8 cellular contexts compared by ENCODE assay signal in genomic region chr11:47514825-47515647, GRCh38. TPM values are rescaled to one million over a fixed set of nuclear protein-coding genes. Genes with fewer than 3 reads are reported as not detected.
A peak's percentile ranks its signal among the peaks of the same experiment; 100 is the strongest.
DNase-seq lines count a peak whose midpoint lies in the region; ATAC-seq and TF ChIP-seq lines count a peak whose summit lies in the region.

No MANE protein-coding gene starts in this region.

- WGBS in HUES64, result 81% methylated on average over 4 of the region's 5 CpGs

- peaks cover 10% of the 10 kb centered on the region for H3K36me3 Mint-ChIP-seq in activated CD4-positive, alpha-beta memory T cell treated with anti-CD3 and anti-CD28 coated beads, Interleukin-2, amount 10 ng/mL, durations not matched to agents 7 days and 5 days (ENCODE audit: low read depth)

- no peak overlapping the region for H3K4me3 ChIP-seq in HUES64 (ENCODE audit: low read length)

- CTCF ChIA-PET in activated CD4-positive, alpha-beta memory T cell treated with anti-CD3 and anti-CD28 coated beads, Interleukin-2, amount 10 ng/mL, durations not matched to agents 7 days and 5 days (lab: Charles Lee), result interaction anchor here (1.4 to 2.7 kb wide), 3 partner anchors 9 to 102 kb away, joined by 4 to 6 read pairs (median 5); no protein-coding TSS in a partner anchor

- peak overlapping the region; percentile 53 for H3K27ac Mint-ChIP-seq in activated CD4-positive, alpha-beta memory T cell treated with anti-CD3 and anti-CD28 coated beads, Interleukin-2, amount 10 ng/mL, durations not matched to agents 7 days and 5 days

- H3K4me1 Mint-ChIP-seq in activated CD4-positive, alpha-beta memory T cell treated with anti-CD3 and anti-CD28 coated beads, Interleukin-2, amount 10 ng/mL, durations not matched to agents 7 days and 5 days, result peaks cover 73% of the 10 kb centered on the region

- ATAC-seq in foreskin keratinocyte (peak; percentile 93), GM21515 (IDR thresholded peaks at IDR 0.05; ENCODE audit: unreplicated experiment) (no peak), HG02840 (IDR thresholded peaks at IDR 0.05; ENCODE audit: low FRiP score, unreplicated experiment) (no peak)

- H3K36me3 ChIP-seq in HUES64 (ENCODE audit: insufficient read depth, low read length), result 0 out of 2 replicates have a peak, but pooled peaks cover 3% of the 10 kb centered on the region

- no peaks in the 10 kb centered on the region for H3K27me3 ChIP-seq in HUES64 (ENCODE audit: insufficient read depth, low read length)
- no peaks in the 10 kb centered on the region for H3K27me3 ChIP-seq in foreskin keratinocyte

- H3K9me3 ChIP-seq in HUES64 (ENCODE audit: insufficient read depth, low read depth, low read length), result no peaks in the 10 kb centered on the region

- H3K4me1 ChIP-seq in HUES64 (ENCODE audit: insufficient read depth, low read length) (peaks cover 29% of the 10 kb centered on the region), foreskin keratinocyte (peaks cover 59% of the 10 kb centered on the region)

- TF ChIP-seq CTCF in foreskin keratinocyte (conservative IDR thresholded peaks at IDR 0.05), result no peak

- POLR2A ChIA-PET in activated CD4-positive, alpha-beta memory T cell treated with anti-CD3 and anti-CD28 coated beads, Interleukin-2, amount 10 ng/mL, durations not matched to agents 7 days and 5 days (lab: Charles Lee), result interaction anchor here (1.0 to 2.0 kb wide), 5 partner anchors 9 to 37 kb away, joined by 3 to 8 read pairs (median 4); no protein-coding TSS in a partner anchor

- H3K4me3 Mint-ChIP-seq in activated CD4-positive, alpha-beta memory T cell treated with anti-CD3 and anti-CD28 coated beads, Interleukin-2, amount 10 ng/mL, durations not matched to agents 7 days and 5 days, result peak overlapping the region; percentile 23

- peak overlapping the region; percentile 6; the same call in 1 of the 2 replicates for H3K9ac ChIP-seq in HUES64 (ENCODE audit: low read depth, low read length)

- no peaks in the 10 kb centered on the region for H3K27me3 Mint-ChIP-seq in activated CD4-positive, alpha-beta memory T cell treated with anti-CD3 and anti-CD28 coated beads, Interleukin-2, amount 10 ng/mL, durations not matched to agents 7 days and 5 days

- no peaks in the 10 kb centered on the region for H3K9me3 Mint-ChIP-seq in activated CD4-positive, alpha-beta memory T cell treated with anti-CD3 and anti-CD28 coated beads, Interleukin-2, amount 10 ng/mL, durations not matched to agents 7 days and 5 days

- H3K27ac ChIP-seq in HUES64 (ENCODE audit: low read depth, low read length), result no peak overlapping the region
- peak overlapping the region; percentile 91 for H3K27ac ChIP-seq in foreskin keratinocyte

- peak; percentile 74 for DNase-seq in activated effector memory CD4-positive, alpha-beta T cell treated with anti-CD3 and anti-CD28 coated beads, Interleukin-2, amount 50 U/mL, for 16 hours
- no peak for DNase-seq in activated effector memory CD4-positive, alpha-beta T cell treated with Interleukin-2 at 50 U/mL for 16 hours
- DNase-seq in activated CD4-positive, alpha-beta memory T cell treated with anti-CD3 and anti-CD28 coated beads, Interleukin-2, amount 10 ng/mL, durations not matched to agents 7 days and 5 days, result peak; percentile 24
- peak; percentile 49 to 75 for DNase-seq in foreskin keratinocyte
- DNase-seq in stimulated activated CD4-positive, alpha-beta T cell treated with anti-CD3 and anti-CD28 coated beads, Interleukin-12 subunit alpha, Interleukin-12 subunit beta, amount 100 ng/mL, for 4 hours, result peak; percentile 23

RNA-seq across cellular contexts. Expression of gene CELF1, which starts 37.9 kb away (rescaled TPM):
- 83.2 TPM for polyA plus RNA-seq in HUES64 (2013, experiment 1 of 2)
- polyA plus RNA-seq in HUES64 (2013, experiment 2 of 2), result 73.5 TPM
- total RNA-seq in activated CD4-positive, alpha-beta memory T cell treated with anti-CD3 and anti-CD28 coated beads, Interleukin-2, amount 10 ng/mL, durations not matched to agents 7 days and 5 days, result 100 to 1,000 TPM; 104 to 105 TPM
- 84.1 and 93.3 TPM in 2 replicates for total RNA-seq in foreskin keratinocyte
- 26.7 and 28.8 TPM in 2 replicates for polyA plus RNA-seq in foreskin keratinocyte

RNA-seq across cellular contexts. Expression of gene PTPMT1, which starts 50.4 kb away (rescaled TPM):
- polyA plus RNA-seq in HUES64 (2013, experiment 1 of 2), result 42.3 TPM
- polyA plus RNA-seq in HUES64 (2013, experiment 2 of 2), result 45.5 TPM
- total RNA-seq in activated CD4-positive, alpha-beta memory T cell treated with anti-CD3 and anti-CD28 coated beads, Interleukin-2, amount 10 ng/mL, durations not matched to agents 7 days and 5 days, result 10 to 100 TPM; 42.3 to 45.2 TPM
- 112 and 118 TPM in 2 replicates for total RNA-seq in foreskin keratinocyte
- 145 and 159 TPM in 2 replicates for polyA plus RNA-seq in foreskin keratinocyte
